In genomic region chr9:79213417-79214125, GRCh38 we compare ENCODE assay signal across 13 cellular contexts.
"Had no signal": no experiment of that assay in that cellular context is flagged by ENCODE, and none has a peak within 500 bp of the region (broad histone marks: within the 10 kb centered on the region; RNA-seq: fewer than 3 reads in every experiment).

No MANE protein-coding gene starts in this region.

- H3K27ac ChIP-seq: thyroid gland had no signal

- H3K4me3 ChIP-seq: thyroid gland had no signal

- DNase-seq: activated CD4-positive, alpha-beta T cell treated with anti-CD3 and anti-CD28 coated beads, Interleukin-2, amount 10 ng/mL, durations not matched to agents 7 days and 5 days; activated CD4-positive, CD25-positive, alpha-beta regulatory T cell; activated CD8-positive, alpha-beta memory T cell treated with anti-CD3 and anti-CD28 coated beads for 24 hours; activated naive CD4-positive, alpha-beta T cell; activated naive CD8-positive, alpha-beta T cell treated with anti-CD3 and anti-CD28 coated beads, Interleukin-2, amount 10 ng/mL, durations not matched to agents 7 days and 5 days; dermis blood vessel endothelial cell; effector memory CD8-positive, alpha-beta T cell; midbrain; stimulated activated CD4-positive, alpha-beta T cell treated with anti-CD3 and anti-CD28 coated beads, Interleukin-4, amount 100 ng/mL, for 1 hour; stimulated activated naive B cell treated with anti-CD40 and anti-IgM and Interleukin-4, amounts not matched to agents 10 μg/mL and 1 μg/mL and 100 μg/mL, for 72 hours; thyroid gland had no signal

- H3K27me3 ChIP-seq: thyroid gland had no signal

- H3K9me3 ChIP-seq: thyroid gland had no signal

- H3K36me3 ChIP-seq: thyroid gland had no signal

- FAIRE-seq: keratinocyte, urothelium cell line had no signal

- H3K4me1 ChIP-seq: thyroid gland had no signal
